ENCODE assay signal across 8 cellular contexts in the genomic region with DNA sequence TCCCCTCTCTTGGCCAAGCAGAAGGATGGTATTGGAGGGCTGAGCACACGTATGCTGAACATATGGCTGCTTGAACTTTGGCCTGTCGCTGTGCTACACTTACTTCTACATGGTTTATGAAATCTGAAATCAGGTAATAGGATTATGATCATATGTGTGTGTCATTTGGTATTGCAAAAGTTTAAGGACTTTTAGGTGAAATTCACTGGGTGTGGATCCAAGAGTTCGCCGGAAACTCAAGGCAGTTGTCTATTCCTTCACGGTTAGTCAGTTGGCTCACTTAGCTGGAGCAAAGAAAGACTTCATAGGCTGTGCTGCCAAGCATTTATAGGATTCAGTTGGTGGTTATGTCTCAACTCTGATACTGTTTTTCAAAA. TPM values are rescaled to one million over a fixed set of nuclear protein-coding genes. Genes with fewer than 3 reads are reported as not detected.
DNase-seq lines count a peak whose midpoint lies in the region; ATAC-seq and TF ChIP-seq lines count a peak whose summit lies in the region.

No MANE protein-coding gene starts in this region.

- peak overlapping the region; percentile 76; the same call in 1 of the 2 replicates for H3K27ac ChIP-seq in HEK293 (ENCODE audit: extremely low read depth, low read depth, low read length)
- H3K27ac ChIP-seq in VCaP, result peak overlapping the region; percentile 95
- H3K27ac ChIP-seq in gastrocnemius medialis, result peak overlapping the region; percentile 94 to 97 (median 96)

- no peaks in the 10 kb centered on the region for H3K9me3 ChIP-seq in HEK293 (ENCODE audit: control insufficient read depth, insufficient read depth, low read depth, low read length)
- no peaks in the 10 kb centered on the region for H3K9me3 ChIP-seq in gastrocnemius medialis

- POLR2A ChIA-PET in BJ (lab: Charles Lee) (no interaction called here), HEK293 (lab: Yijun Ruan, JAX) (no interaction called here)

- CTCF ChIA-PET in BJ (lab: Yijun Ruan, JAX) (no interaction called here), HEK293 (lab: Yijun Ruan, JAX) (no interaction called here)

- TF ChIP-seq CTCF in BJ (IDR thresholded peaks at IDR 0.05; ENCODE audit: insufficient read depth, low read depth, low read length) (no peak), HEK293 (tag by site-specific recombination; IDR thresholded peaks at IDR 0.05) (no peak), VCaP (conservative IDR thresholded peaks at IDR 0.05) (no peak), fibroblast of villous mesenchyme (IDR thresholded peaks at IDR 0.05; ENCODE audit: insufficient read depth, low read depth, low read length) (no peak), gastrocnemius medialis (IDR thresholded peaks at IDR 0.05 in 4 of 5, conservative IDR thresholded peaks at IDR 0.05 in 1 of 5) (no peak)

- peaks cover 2% of the 10 kb centered on the region; the same call in 1 of the 2 replicates for H3K36me3 ChIP-seq in BJ (ENCODE audit: control insufficient read depth, insufficient read depth, low read length)
- H3K36me3 ChIP-seq in HEK293 (ENCODE audit: control insufficient read depth in 2 of 2, insufficient read depth in 1 of 2, low read length in 2 of 2), result peaks cover 11 to 16% of the 10 kb centered on the region in 2 experiments
- H3K36me3 ChIP-seq in gastrocnemius medialis, result peaks cover 0 to 16% of the 10 kb centered on the region in 2 donors

- peak; percentile 31 to 32 for ATAC-seq in gastrocnemius medialis
- ATAC-seq in GM21360 (IDR thresholded peaks at IDR 0.05; ENCODE audit: unreplicated experiment), result no peak
- ATAC-seq in GM18505 (IDR thresholded peaks at IDR 0.05; ENCODE audit: unreplicated experiment), result no peak

- TF ChIP-seq POLR2A in gastrocnemius medialis (IDR thresholded peaks at IDR 0.05), result peak in 1 of 2 donors; percentile 10
- no peak for TF ChIP-seq POLR2A in GM18505 (IDR thresholded peaks at IDR 0.05; ENCODE audit: borderline replicate concordance, extremely low read depth, insufficient read depth, insufficient read length)

- in situ Hi-C loops in gastrocnemius medialis (cut with MboI; ENCODE audit: low sequenced_read_pairs in 4 of 4), result loop anchor here in 1 of 4 donors (10.0 kb wide), 1 partner anchor 58 kb away; no protein-coding TSS in a partner anchor

- H3K4me1 ChIP-seq in HEK293 (ENCODE audit: control insufficient read depth, insufficient read depth, low read length) (no peaks in the 10 kb centered on the region), gastrocnemius medialis (peaks cover 16 to 23% of the 10 kb centered on the region in 2 donors)

- H3K27me3 ChIP-seq in BJ (ENCODE audit: control insufficient read depth, insufficient read depth, low read length) (no peaks in the 10 kb centered on the region), gastrocnemius medialis (no peaks in the 10 kb centered on the region)

- intact Hi-C loops in gastrocnemius medialis (cut with DNase I; ENCODE audit: low total_unique reads), result loop anchor here (5.0 kb wide), 1 partner anchor 760 kb away; the partner anchor contains the start of gene NUF2

- DNase-seq in BJ (ENCODE audit: low read depth) (no peak), fibroblast of villous mesenchyme (ENCODE audit: low read depth) (peak; percentile 77), gastrocnemius medialis (peak in 1 of 2 donors; percentile 34)
- DNase-seq in activated CD8-positive, alpha-beta memory T cell treated with anti-CD3 and anti-CD28 coated beads, Interleukin-2, amount 50 U/mL, for 48 hours, result no peak

- peak overlapping the region; percentile 98 for H3K4me3 ChIP-seq in BJ (ENCODE audit: low read depth, low read length)
- peak overlapping the region; percentile 96 for H3K4me3 ChIP-seq in HEK293 (ENCODE audit: low read depth, low read length)
- peak overlapping the region; percentile 81 for H3K4me3 ChIP-seq in fibroblast of villous mesenchyme (ENCODE audit: low read depth, low read length)
- H3K4me3 ChIP-seq in gastrocnemius medialis, result peak overlapping the region; percentile 68 to 93 (median 87)

TF ChIP-seq in HEK293, 187 proteins besides CTCF, POLR2A, EP300 and RAD21:
- no peak for TF ChIP-seq OSR2 (tag by site-specific recombination; IDR thresholded peaks at IDR 0.05)
- TF ChIP-seq ZNF335 (tag by site-specific recombination; conservative IDR thresholded peaks at IDR 0.05), result peak; percentile 64
- TF ChIP-seq, protein P1, sequence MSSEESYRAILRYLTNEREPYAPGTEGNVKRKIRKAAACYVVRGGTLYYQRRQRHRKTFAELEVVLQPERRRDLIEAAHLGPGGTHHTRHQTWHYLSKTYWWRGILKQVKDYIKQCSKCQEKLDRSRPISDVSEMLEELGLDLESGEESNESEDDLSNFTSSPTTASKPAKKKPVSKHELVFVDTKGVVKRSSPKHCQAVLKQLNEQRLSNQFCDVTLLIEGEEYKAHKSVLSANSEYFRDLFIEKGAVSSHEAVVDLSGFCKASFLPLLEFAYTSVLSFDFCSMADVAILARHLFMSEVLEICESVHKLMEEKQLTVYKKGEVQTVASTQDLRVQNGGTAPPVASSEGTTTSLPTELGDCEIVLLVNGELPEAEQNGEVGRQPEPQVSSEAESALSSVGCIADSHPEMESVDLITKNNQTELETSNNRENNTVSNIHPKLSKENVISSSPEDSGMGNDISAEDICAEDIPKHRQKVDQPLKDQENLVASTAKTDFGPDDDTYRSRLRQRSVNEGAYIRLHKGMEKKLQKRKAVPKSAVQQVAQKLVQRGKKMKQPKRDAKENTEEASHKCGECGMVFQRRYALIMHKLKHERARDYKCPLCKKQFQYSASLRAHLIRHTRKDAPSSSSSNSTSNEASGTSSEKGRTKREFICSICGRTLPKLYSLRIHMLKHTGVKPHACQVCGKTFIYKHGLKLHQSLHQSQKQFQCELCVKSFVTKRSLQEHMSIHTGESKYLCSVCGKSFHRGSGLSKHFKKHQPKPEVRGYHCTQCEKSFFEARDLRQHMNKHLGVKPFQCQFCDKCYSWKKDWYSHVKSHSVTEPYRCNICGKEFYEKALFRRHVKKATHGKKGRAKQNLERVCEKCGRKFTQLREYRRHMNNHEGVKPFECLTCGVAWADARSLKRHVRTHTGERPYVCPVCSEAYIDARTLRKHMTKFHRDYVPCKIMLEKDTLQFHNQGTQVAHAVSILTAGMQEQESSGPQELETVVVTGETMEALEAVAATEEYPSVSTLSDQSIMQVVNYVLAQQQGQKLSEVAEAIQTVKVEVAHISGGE (tag by site-specific recombination; conservative IDR thresholded peaks at IDR 0.05; ENCODE audit: low read depth), result 0 out of 2 replicates have a peak, but pooled peaks have one; percentile 26
- TF ChIP-seq ZNF311 (tag by site-specific recombination; IDR thresholded peaks at IDR 0.05; ENCODE audit: borderline replicate concordance), result no peak
- TF ChIP-seq GLIS2 (tag by site-specific recombination; IDR thresholded peaks at IDR 0.05), result no peak
- peak; percentile 73 for TF ChIP-seq ZNF600 (tag by site-specific recombination; IDR thresholded peaks at IDR 0.05)

RNA-seq across cellular contexts. Expression of gene UAP1, which starts 0.9 kb away (rescaled TPM):
- 33.6 and 70.4 TPM in 2 replicates for polyA plus RNA-seq in BJ (2011; rRNA removed)
- polyA minus RNA-seq in BJ (2011; rRNA and poly(A)+ RNA removed), result 25.2 and 29.1 TPM in 2 replicates
- total RNA-seq in fibroblast of villous mesenchyme (93.1 and 108 TPM in 2 replicates), gastrocnemius medialis (10 to 100 TPM; 29.2 to 57.3 (median 43.2) TPM)

Comparison
In these comparisons a context has a peak if more than half of its experiments do, and no peak if none do; other contexts are left out.
1. ATAC-seq: peak in gastrocnemius medialis (2 of 2); none in GM21360 (single experiment) and GM18505 (single experiment).
2. Peak in every context shown above with its lines, with median percentiles within 50 percentile points of each other: H3K4me3 ChIP-seq and H3K27ac ChIP-seq.